8 cellular contexts compared by ENCODE assay signal in genomic region chr2:64749446-64749845, GRCh38.
DNase-seq lines count a peak whose midpoint lies in the region; ATAC-seq and TF ChIP-seq lines count a peak whose summit lies in the region.

No MANE protein-coding gene starts in this region.

- no peak for DNase-seq in SJCRH30
- DNase-seq in esophagus squamous epithelium (lab: John Stamatoyannopoulos, UW) = no peak
- DNase-seq in renal cortical epithelial cell (ENCODE audit: low read depth) = peak; percentile 14
- no peak for DNase-seq in COLO829 (ENCODE audit: low spot score)
- no peak for DNase-seq in superior temporal gyrus (ENCODE audit: extremely low spot score)
- no peak for DNase-seq in NOMO-1 treated with dmso at 0.1 percent for 144 hours (lab: John Stamatoyannopoulos, UW; ENCODE audit: unreplicated experiment)

- intact Hi-C loops in esophagus squamous epithelium (cut with DNase I) = no loop called here

- H3K4me1 ChIP-seq in SJCRH30 (peaks cover 17% of the 10 kb centered on the region), esophagus squamous epithelium (peaks cover 4 to 74% (median 29%) of the 10 kb centered on the region in 3 donors)

- 16 to 19% methylated on average over 4 of the region's 4 CpGs for WGBS in esophagus squamous epithelium, 2 donors

- H3K9me3 ChIP-seq in SJCRH30 (replicated peaks) (no peaks in the 10 kb centered on the region), esophagus squamous epithelium (no peaks in the 10 kb centered on the region)

- no peaks in the 10 kb centered on the region for H3K27me3 ChIP-seq in SJCRH30
- H3K27me3 ChIP-seq in esophagus squamous epithelium = no peaks in the 10 kb centered on the region

- H3K4me3 ChIP-seq in GM08714 (ENCODE audit: low read length) (peak overlapping the region; percentile 91), SJCRH30 (peak overlapping the region; percentile 65), esophagus squamous epithelium (peak overlapping the region; percentile 65 to 86 (median 82))

- ATAC-seq in HG02571 (IDR thresholded peaks at IDR 0.05; ENCODE audit: unreplicated experiment) = no peak

- peak overlapping the region; percentile 82 for H3K27ac ChIP-seq in SJCRH30
- peak overlapping the region; percentile 98 to 100 (median 99) for H3K27ac ChIP-seq in esophagus squamous epithelium

- TF ChIP-seq CTCF in esophagus squamous epithelium (IDR thresholded peaks at IDR 0.05) = peak in 1 of 6 experiments; percentile 3

- TF ChIP-seq POLR2A in esophagus squamous epithelium (IDR thresholded peaks at IDR 0.05) = no peak

- H3K36me3 ChIP-seq in SJCRH30 (no peaks in the 10 kb centered on the region), esophagus squamous epithelium (no peaks in the 10 kb centered on the region)
